In genomic region chr18:39555511-39555910, GRCh38 we compare ENCODE assay signal across 17 cellular contexts.
DNase-seq lines count a peak whose midpoint lies in the region; ATAC-seq, FAIRE-seq and TF ChIP-seq lines count a peak whose summit lies in the region.
"Had no signal": no experiment of that assay in that cellular context is flagged by ENCODE, and none has a peak within 500 bp of the region (broad histone marks: within the 10 kb centered on the region; RNA-seq: fewer than 3 reads in every experiment).

No MANE protein-coding gene starts in this region.

- dilution Hi-C loops in endothelial cell of umbilical vein (cut with MboI; ENCODE audit: extremely low pct_ligation_motif_present, low sequenced_read_pairs): no loop called here

- TF ChIP-seq POLR2A in endothelial cell of umbilical vein (IDR thresholded peaks at IDR 0.05; ENCODE audit: low read depth, low read length): no peak

- intact Hi-C loops in endothelial cell of umbilical vein (cut with micrococcal nuclease): no loop called here
- intact Hi-C loops in upper lobe of right lung (cut with DNase I): no loop called here

- no peaks in the 10 kb centered on the region for H4K20me1 ChIP-seq in endothelial cell of umbilical vein (replicated peaks; ENCODE audit: control insufficient read depth, extremely low read depth, insufficient read depth, low read length)

- H3K9me1 ChIP-seq in endothelial cell of umbilical vein (replicated peaks; ENCODE audit: control insufficient read depth, extremely low read depth, insufficient read depth, low read length): no peaks in the 10 kb centered on the region

- CTCF ChIA-PET in endothelial cell of umbilical vein (lab: Charles Lee): no interaction called here

- no peak for ATAC-seq in upper lobe of right lung
- ATAC-seq: HepG2 had no signal

- peaks cover 3% of the 10 kb centered on the region for H3K9me3 Mint-ChIP-seq in nephron progenitor cell
- H3K9me3 Mint-ChIP-seq: HFFc6 had no signal

- POLR2A ChIA-PET in endothelial cell of umbilical vein (lab: Charles Lee): no interaction called here

- TF ChIP-seq CTCF in endothelial cell of umbilical vein (IDR thresholded peaks at IDR 0.05; ENCODE audit: extremely low read depth in 1 of 2, insufficient read depth in 1 of 2, low read depth in 1 of 2, low read length in 2 of 2): no peak
- no peak for TF ChIP-seq CTCF in nephron progenitor cell (IDR thresholded peaks at IDR 0.05)
- no peak for TF ChIP-seq CTCF in upper lobe of right lung (IDR thresholded peaks at IDR 0.05)

- H3K9me3 ChIP-seq in endothelial cell of umbilical vein (replicated peaks; ENCODE audit: control insufficient read depth, insufficient read depth, low read length) (no peaks in the 10 kb centered on the region), upper lobe of right lung (no peaks in the 10 kb centered on the region)
- H3K9me3 ChIP-seq: BE2C had no signal

- no peaks in the 10 kb centered on the region for H3K79me2 ChIP-seq in endothelial cell of umbilical vein (ENCODE audit: control insufficient read depth, insufficient read depth, low read length)

- H3K4me1 Mint-ChIP-seq in nephron progenitor cell: peaks cover 30% of the 10 kb centered on the region
- H3K4me1 Mint-ChIP-seq: CD4-positive, alpha-beta memory T cell had no signal

- FAIRE-seq in endothelial cell of umbilical vein (lab: Jason Lieb, UNC): peak; percentile 24
- FAIRE-seq: A204.1, HepG2 had no signal

- no peak overlapping the region for H2AFZ ChIP-seq in endothelial cell of umbilical vein (ENCODE audit: low read depth, low read length)

- H3K36me3 Mint-ChIP-seq in nephron progenitor cell (ENCODE audit: low read depth): peaks cover 18% of the 10 kb centered on the region
- H3K36me3 Mint-ChIP-seq: CD4-positive, alpha-beta memory T cell had no signal

- H3K27me3 Mint-ChIP-seq in nephron progenitor cell (ENCODE audit: low read depth, poor library complexity): no peaks in the 10 kb centered on the region
- H3K27me3 Mint-ChIP-seq: CD4-positive, alpha-beta memory T cell had no signal

- H3K36me3 ChIP-seq in endothelial cell of umbilical vein (ENCODE audit: control insufficient read depth in 2 of 2, extremely low read depth in 1 of 2, insufficient read depth in 2 of 2, low read length in 2 of 2) (no peaks in the 10 kb centered on the region), upper lobe of right lung (no peaks in the 10 kb centered on the region)
- H3K36me3 ChIP-seq: BE2C had no signal

- no TSS peak for BruUV-seq in endothelial cell of umbilical vein (replicated peaks; lab: Mats Ljungman, UMichigan)

- DNase-seq in GM03348 (ENCODE audit: low spot score) (peak; percentile 12), endothelial cell of umbilical vein (ENCODE audit: low read depth, low spot score) (no peak), nephron progenitor cell (peak; percentile 8), midbrain (lab: John Stamatoyannopoulos, UW) (no peak), upper lobe of right lung (no peak), SIG-M5 treated with dmso at 0.1 percent for 504 hours (lab: John Stamatoyannopoulos, UW; ENCODE audit: unreplicated experiment) (no peak)
- no peak for DNase-seq in stimulated activated naive CD4-positive, alpha-beta T cell (lab: John Stamatoyannopoulos, UW)
- DNase-seq: BE2C; CD4-positive, alpha-beta memory T cell; DMS79; EL; GDM1; HCEC 1CT; HFFc6 had no signal

- H3K4me1 ChIP-seq in endothelial cell of umbilical vein (ENCODE audit: control insufficient read depth, extremely low read depth, insufficient read depth, low read length) (peaks cover under 1% of the 10 kb centered on the region), upper lobe of right lung (no peaks in the 10 kb centered on the region)
- H3K4me1 ChIP-seq: BE2C had no signal

- H3K27me3 ChIP-seq in endothelial cell of umbilical vein (ENCODE audit: control insufficient read depth in 2 of 2, insufficient read depth in 2 of 2, low read length in 2 of 2) (no peaks in the 10 kb centered on the region), upper lobe of right lung (no peaks in the 10 kb centered on the region)
- H3K27me3 ChIP-seq: BE2C had no signal

- no peak overlapping the region for H3K27ac ChIP-seq in endothelial cell of umbilical vein (ENCODE audit: insufficient read depth, low read depth, low read length)
- H3K27ac ChIP-seq in upper lobe of right lung: no peak overlapping the region
- H3K27ac ChIP-seq: C4-2B had no signal

- no peak overlapping the region for H3K4me3 ChIP-seq in endothelial cell of umbilical vein (replicated peaks in 1 of 3; ENCODE audit: insufficient read depth in 1 of 3, low read depth in 1 of 3, low read length in 3 of 3)
- H3K4me3 ChIP-seq in upper lobe of right lung: no peak overlapping the region

- H3K27ac Mint-ChIP-seq in nephron progenitor cell: no peak overlapping the region
- H3K27ac Mint-ChIP-seq: CD4-positive, alpha-beta memory T cell; HFFc6 had no signal

- no peak overlapping the region for H3K4me3 Mint-ChIP-seq in nephron progenitor cell
- H3K4me3 Mint-ChIP-seq: CD4-positive, alpha-beta memory T cell; HFFc6 had no signal

- H3K9ac ChIP-seq in endothelial cell of umbilical vein (replicated peaks; ENCODE audit: extremely low read depth, insufficient read depth, low read length): no peak overlapping the region

- no peak overlapping the region for H3K4me2 ChIP-seq in endothelial cell of umbilical vein (ENCODE audit: insufficient read depth, low read length)

TF ChIP-seq in endothelial cell of umbilical vein, 7 proteins besides CTCF, POLR2A, EP300 and RAD21:
- TF ChIP-seq EZH2 (IDR thresholded peaks at IDR 0.05; ENCODE audit: borderline replicate concordance, low read depth, low read length, severe bottlenecking) (no peak), POLR2AphosphoS5 (IDR thresholded peaks at IDR 0.05; ENCODE audit: insufficient read depth, low read depth, low read length) (no peak), MAX (IDR thresholded peaks at IDR 0.05; ENCODE audit: insufficient read depth, insufficient read length) (no peak), FOS (IDR thresholded peaks at IDR 0.05; ENCODE audit: borderline replicate concordance, insufficient read depth, low read length) (no peak), JUN (IDR thresholded peaks at IDR 0.05; ENCODE audit: borderline replicate concordance, insufficient read depth, insufficient read length, low read depth) (no peak), GATA2 (IDR thresholded peaks at IDR 0.05; ENCODE audit: insufficient read depth, insufficient read length, low read depth, low read length) (no peak), MYC (IDR thresholded peaks at IDR 0.05; ENCODE audit: low read depth, low read length) (no peak)

Comparison
In these comparisons a context has a peak if more than half of its experiments do, and no peak if none do; other contexts are left out.
1. DNase-seq: peak in GM03348 (single experiment) and nephron progenitor cell (single experiment); none in endothelial cell of umbilical vein (single experiment), midbrain (single experiment), stimulated activated naive CD4-positive, alpha-beta T cell (0 of 6), upper lobe of right lung (single experiment) and SIG-M5 treated with dmso at 0.1 percent for 504 hours (single experiment).